ENCODE assay signal across 1 cellular context in genomic region chr17:62111562-62112180, GRCh38.
TF ChIP-seq lines count a peak whose summit lies in the region.

No MANE protein-coding gene starts in this region.

TF ChIP-seq in GM12878, 131 proteins besides CTCF, POLR2A, EP300 and RAD21 (continued from another document):
- TF ChIP-seq REST (IDR thresholded peaks at IDR 0.05; ENCODE audit: low read depth, low read length): 0 out of 2 replicates have a peak, but pooled peaks have one; percentile 30
